11 cellular contexts compared by ENCODE assay signal in the genomic region with DNA sequence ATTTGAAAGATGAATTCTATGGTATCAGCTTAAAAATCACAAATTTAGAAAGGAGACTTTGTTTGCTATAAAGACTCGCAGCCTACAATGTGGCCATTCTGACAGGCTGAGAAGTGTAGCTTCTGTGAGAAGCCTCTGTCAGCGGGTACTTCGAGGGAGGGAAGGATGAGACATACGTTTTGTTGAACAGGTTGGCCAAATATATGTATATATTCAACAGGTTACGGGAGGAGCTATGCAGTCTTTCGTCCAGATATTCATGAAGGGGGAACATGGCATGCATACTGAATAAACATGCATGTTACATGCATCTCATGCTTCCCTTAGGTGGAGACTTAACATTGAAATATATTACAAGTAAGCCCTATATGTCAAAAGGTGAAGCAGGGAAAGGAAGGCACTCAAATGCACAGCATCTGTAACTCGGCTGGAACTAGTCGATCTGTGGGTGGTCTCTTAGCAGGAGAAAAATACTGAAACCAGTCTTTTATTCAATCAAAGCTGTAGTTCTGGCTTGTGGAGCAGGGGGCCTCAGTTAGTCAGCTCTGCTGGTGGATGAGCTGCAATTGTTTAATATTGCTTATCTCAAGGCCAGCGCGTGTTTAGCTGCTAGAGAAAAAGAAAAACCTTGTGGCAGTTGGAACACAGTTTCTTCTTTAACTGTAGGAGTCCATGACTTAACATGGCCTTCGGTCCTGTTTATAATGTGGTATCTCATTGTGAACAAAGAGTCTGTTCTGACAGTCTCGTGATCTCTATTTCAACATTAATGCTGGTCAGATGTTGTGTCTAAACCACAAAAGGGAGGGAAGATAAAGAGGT.
A peak's percentile ranks its signal among the peaks of the same experiment; 100 is the strongest.
DNase-seq lines count a peak whose midpoint lies in the region; ATAC-seq, FAIRE-seq and TF ChIP-seq lines count a peak whose summit lies in the region.
"Had no signal": no experiment of that assay in that cellular context is flagged by ENCODE, and none has a peak within 500 bp of the region (broad histone marks: within the 10 kb centered on the region; RNA-seq: fewer than 3 reads in every experiment).

No MANE protein-coding gene starts in this region.

- CTCF ChIA-PET in H1 (lab: Charles Lee; ENCODE audit: partially characterized antibody), result interaction anchor here (0.9 to 2.0 kb wide), 11 partner anchors 10 to 929 kb away, joined by 3 to 10 read pairs (median 4); a partner anchor contains a TSS
- CTCF ChIA-PET in activated CD8-positive, alpha-beta memory T cell treated with anti-CD3 and anti-CD28 coated beads, Interleukin-2, amount 10 ng/mL, durations not matched to agents 7 days and 5 days (lab: Charles Lee), result no interaction called here

- ATAC-seq in GM19351 (IDR thresholded peaks at IDR 0.05; ENCODE audit: unreplicated experiment) (peak; percentile 32), HG03571 (IDR thresholded peaks at IDR 0.05; ENCODE audit: unreplicated experiment) (peak; percentile 21)
- no peak for ATAC-seq in activated CD8-positive, alpha-beta memory T cell treated with anti-CD3 and anti-CD28 coated beads, Interleukin-2, amount 10 ng/mL, durations not matched to agents 7 days and 5 days
- ATAC-seq: foreskin keratinocyte had no signal

- peak overlapping the region; percentile 53 for H3K56ac ChIP-seq in H1 (replicated peaks; ENCODE audit: insufficient read length, low read depth, low read length)

- H3K4me3 Mint-ChIP-seq in activated CD8-positive, alpha-beta memory T cell treated with anti-CD3 and anti-CD28 coated beads, Interleukin-2, amount 10 ng/mL, durations not matched to agents 7 days and 5 days, result no peak overlapping the region

- no peaks in the 10 kb centered on the region for H3K9me3 Mint-ChIP-seq in activated CD8-positive, alpha-beta memory T cell treated with anti-CD3 and anti-CD28 coated beads, Interleukin-2, amount 10 ng/mL, durations not matched to agents 7 days and 5 days (ENCODE audit: low read depth)

- H4K91ac ChIP-seq in H1 (replicated peaks; ENCODE audit: insufficient read length, low read length), result peak overlapping the region; percentile 93

- no peak overlapping the region for H3K14ac ChIP-seq in H1 (ENCODE audit: insufficient read length)

- peak overlapping the region; percentile 88 for H3K4ac ChIP-seq in H1 (replicated peaks; ENCODE audit: insufficient read length, low read depth, low read length)

- H3K27ac Mint-ChIP-seq in activated CD8-positive, alpha-beta memory T cell treated with anti-CD3 and anti-CD28 coated beads, Interleukin-2, amount 10 ng/mL, durations not matched to agents 7 days and 5 days, result no peak overlapping the region

- H3K23me2 ChIP-seq in H1 (ENCODE audit: low read depth, low read length), result peaks cover 4% of the 10 kb centered on the region

- H3K27me3 Mint-ChIP-seq in activated CD8-positive, alpha-beta memory T cell treated with anti-CD3 and anti-CD28 coated beads, Interleukin-2, amount 10 ng/mL, durations not matched to agents 7 days and 5 days, result peaks cover 13% of the 10 kb centered on the region

- H3K27ac ChIP-seq in 22Rv1 (no peak overlapping the region), H1 (ENCODE audit: low read depth, low read length) (peak overlapping the region; percentile 39; the same call in 1 of the 2 replicates)
- H3K27ac ChIP-seq: foreskin keratinocyte had no signal

- peaks cover 0 to 1% (median 0%) of the 10 kb centered on the region in 4 experiments; a peak in 1 of 8 replicates for H3K36me3 ChIP-seq in H1 (ENCODE audit: control insufficient read depth in 2 of 4, insufficient read depth in 4 of 4, low read length in 3 of 4)

- H2AK5ac ChIP-seq in H1 (ENCODE audit: low read depth, low read length), result peak overlapping the region; percentile 96; the same call in 1 of the 2 replicates

- 13% methylated on average over 12 of the region's 12 CpGs; no CpG with 5 or more reads in 1 of the 2 experiments for WGBS in H1 (ENCODE audit: extremely low coverage in 1 of 2, insufficient coverage in 1 of 2, insufficient read length in 1 of 2, insufficient replicate concordance in 2 of 2, low coverage in 1 of 2, low lambda C conversion rate in 2 of 2, missing lambda C conversion rate in 1 of 2), 2 experiments

- DNase-seq in H1 (ENCODE audit: low read depth in 1 of 2, low spot score in 2 of 2) (peak in 1 of 2 experiments; percentile 43), NCI-H345 (lab: John Stamatoyannopoulos, UW) (no peak), NCI-H345 treated with DMSO at 0.1 percent for 48 hours (lab: John Stamatoyannopoulos, UW; ENCODE audit: unreplicated experiment) (no peak), SIG-M5 (lab: John Stamatoyannopoulos, UW) (no peak)
- no peak for DNase-seq in activated CD8-positive, alpha-beta memory T cell treated with anti-CD3 and anti-CD28 coated beads, Interleukin-2, amount 10 ng/mL, durations not matched to agents 7 days and 5 days
- DNase-seq: activated CD4-positive, CD25-positive, alpha-beta regulatory T cell; foreskin keratinocyte had no signal

- peak; percentile 62 for FAIRE-seq in H1 (lab: Jason Lieb, UNC)

- H2BK5ac ChIP-seq in H1 (ENCODE audit: low read depth, low read length), result peak overlapping the region; percentile 98

- TF ChIP-seq CTCF in 22Rv1 (IDR thresholded peaks at IDR 0.05) (0 out of 2 replicates have a peak, but pooled peaks have one; percentile 9), H1 (IDR thresholded peaks at IDR 0.05; ENCODE audit: control extremely low read depth in 1 of 3, insufficient read depth in 1 of 3, low read depth in 1 of 3, low read length in 3 of 3) (peak; percentile 6 to 62 (median 43))

- no peak; a peak in 1 of 3 replicates for TF ChIP-seq EP300 in H1 (IDR thresholded peaks at IDR 0.05; ENCODE audit: borderline replicate concordance in 1 of 2, low read depth in 2 of 2, low read length in 2 of 2)

- peaks cover 10% of the 10 kb centered on the region for H3K4me1 Mint-ChIP-seq in activated CD8-positive, alpha-beta memory T cell treated with anti-CD3 and anti-CD28 coated beads, Interleukin-2, amount 10 ng/mL, durations not matched to agents 7 days and 5 days

- no peak overlapping the region for H4K8ac ChIP-seq in H1 (ENCODE audit: extremely low read depth, insufficient read depth, low read length)

- peak overlapping the region; percentile 92; the same call in 1 of the 2 replicates for H3K18ac ChIP-seq in H1 (ENCODE audit: extremely low read depth, low read length)

- H3K79me1 ChIP-seq in H1 (ENCODE audit: low read depth, low read length), result no peaks in the 10 kb centered on the region

- peaks cover 7 to 21% (median 16%) of the 10 kb centered on the region in 4 experiments; a peak in 6 of 7 replicates for H3K4me1 ChIP-seq in H1 (replicated peaks in 1 of 4; ENCODE audit: control insufficient read depth in 3 of 4, insufficient read depth in 4 of 4, low read length in 3 of 4)
- H3K4me1 ChIP-seq: foreskin keratinocyte had no signal

- peak overlapping the region; percentile 88; the same call in 1 of the 2 replicates for H2BK15ac ChIP-seq in H1 (ENCODE audit: low read length)

- peak overlapping the region; percentile 100 for H2BK12ac ChIP-seq in H1 (ENCODE audit: low read depth, low read length)

- peak; percentile 51 for TF ChIP-seq RAD21 in H1 (IDR thresholded peaks at IDR 0.05 in 1 of 2, conservative IDR thresholded peaks at IDR 0.05 in 1 of 2; ENCODE audit: low read depth in 2 of 2, low read length in 2 of 2)

- H3K9ac ChIP-seq in H1 (replicated peaks in 1 of 4; ENCODE audit: extremely low read depth in 1 of 4, low read depth in 3 of 4, low read length in 3 of 4), result peak overlapping the region in 1 of 4 experiments; percentile 6; a peak in 1 of 7 replicates

- no peak overlapping the region for H4K5ac ChIP-seq in H1 (ENCODE audit: insufficient read length, low read depth, low read length)

- peaks cover 0 to 27% of the 10 kb centered on the region in 2 experiments; a peak in 2 of 4 replicates for H3K79me2 ChIP-seq in H1 (ENCODE audit: control insufficient read depth in 1 of 2, insufficient read depth in 2 of 2, low read length in 2 of 2)

- H3K9me3 ChIP-seq in H1 (ENCODE audit: insufficient read depth in 2 of 2, low read depth in 1 of 2, low read length in 1 of 2), result no peaks in the 10 kb centered on the region; a peak in 1 of 4 replicates
- H3K9me3 ChIP-seq: Caco-2 had no signal

- no peak for TF ChIP-seq POLR2A in H1 (IDR thresholded peaks at IDR 0.05; ENCODE audit: control extremely low read depth in 1 of 2, low read depth in 2 of 2, low read length in 2 of 2)

- POLR2A ChIA-PET in H1 (lab: Charles Lee; ENCODE audit: partially characterized antibody), result interaction anchor here (0.6 to 10.6 kb wide), 9 partner anchors 10 to 113 kb away, joined by 3 to 142 read pairs (median 4); no protein-coding TSS in a partner anchor

- no peak overlapping the region for H2AFZ ChIP-seq in H1 (ENCODE audit: low read length)

- H3K4me3 ChIP-seq in H1 (ENCODE audit: extremely low read depth in 1 of 4, insufficient read depth in 2 of 4, low read depth in 3 of 4, low read length in 4 of 4), result peak overlapping the region; percentile 10 to 50 (median 16); a peak in 6 of 8 replicates

- H2BK120ac ChIP-seq in H1 (replicated peaks; ENCODE audit: low read depth, low read length), result peak overlapping the region; percentile 85

- H3K27me3 ChIP-seq in H1 (replicated peaks in 1 of 4; ENCODE audit: control insufficient read depth in 3 of 4, extremely low read depth in 1 of 4, insufficient read depth in 3 of 4, low read length in 3 of 4), result no peaks in the 10 kb centered on the region; a peak in 2 of 7 replicates

- no peaks in the 10 kb centered on the region for H3K36me3 Mint-ChIP-seq in activated CD8-positive, alpha-beta memory T cell treated with anti-CD3 and anti-CD28 coated beads, Interleukin-2, amount 10 ng/mL, durations not matched to agents 7 days and 5 days

- no peak overlapping the region for H3K23ac ChIP-seq in H1 (ENCODE audit: insufficient read length)

- H3K4me2 ChIP-seq in H1 (ENCODE audit: insufficient read depth in 1 of 2, low read depth in 2 of 2, low read length in 2 of 2), result peak overlapping the region; percentile 74 to 84

- H4K20me1 ChIP-seq in H1 (replicated peaks in 1 of 2; ENCODE audit: control insufficient read depth in 1 of 2, insufficient read depth in 2 of 2, low read length in 2 of 2), result no peaks in the 10 kb centered on the region

- H2BK20ac ChIP-seq in H1 (ENCODE audit: low read length), result peak overlapping the region; percentile 81

TF ChIP-seq in H1, 55 proteins besides CTCF, POLR2A, EP300 and RAD21 (continues in another document):
- no peak for TF ChIP-seq SRF (IDR thresholded peaks at IDR 0.05; ENCODE audit: low read depth, low read length)
- no peak for TF ChIP-seq HDAC2 (IDR thresholded peaks at IDR 0.05; ENCODE audit: borderline replicate concordance in 1 of 2, low read depth in 2 of 2, low read length in 2 of 2)
- 0 out of 2 replicates have a peak, but pooled peaks have one; percentile 5 for TF ChIP-seq SP1 (IDR thresholded peaks at IDR 0.05; ENCODE audit: low read depth, low read length)
- TF ChIP-seq, protein P1, sequence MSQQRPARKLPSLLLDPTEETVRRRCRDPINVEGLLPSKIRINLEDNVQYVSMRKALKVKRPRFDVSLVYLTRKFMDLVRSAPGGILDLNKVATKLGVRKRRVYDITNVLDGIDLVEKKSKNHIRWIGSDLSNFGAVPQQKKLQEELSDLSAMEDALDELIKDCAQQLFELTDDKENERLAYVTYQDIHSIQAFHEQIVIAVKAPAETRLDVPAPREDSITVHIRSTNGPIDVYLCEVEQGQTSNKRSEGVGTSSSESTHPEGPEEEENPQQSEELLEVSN (IDR thresholded peaks at IDR 0.05), result no peak
- no peak for TF ChIP-seq KDM4A (IDR thresholded peaks at IDR 0.05; ENCODE audit: low read depth, low read length, severe bottlenecking)
